ENCODE assay signal across 10 cellular contexts in the genomic region with DNA sequence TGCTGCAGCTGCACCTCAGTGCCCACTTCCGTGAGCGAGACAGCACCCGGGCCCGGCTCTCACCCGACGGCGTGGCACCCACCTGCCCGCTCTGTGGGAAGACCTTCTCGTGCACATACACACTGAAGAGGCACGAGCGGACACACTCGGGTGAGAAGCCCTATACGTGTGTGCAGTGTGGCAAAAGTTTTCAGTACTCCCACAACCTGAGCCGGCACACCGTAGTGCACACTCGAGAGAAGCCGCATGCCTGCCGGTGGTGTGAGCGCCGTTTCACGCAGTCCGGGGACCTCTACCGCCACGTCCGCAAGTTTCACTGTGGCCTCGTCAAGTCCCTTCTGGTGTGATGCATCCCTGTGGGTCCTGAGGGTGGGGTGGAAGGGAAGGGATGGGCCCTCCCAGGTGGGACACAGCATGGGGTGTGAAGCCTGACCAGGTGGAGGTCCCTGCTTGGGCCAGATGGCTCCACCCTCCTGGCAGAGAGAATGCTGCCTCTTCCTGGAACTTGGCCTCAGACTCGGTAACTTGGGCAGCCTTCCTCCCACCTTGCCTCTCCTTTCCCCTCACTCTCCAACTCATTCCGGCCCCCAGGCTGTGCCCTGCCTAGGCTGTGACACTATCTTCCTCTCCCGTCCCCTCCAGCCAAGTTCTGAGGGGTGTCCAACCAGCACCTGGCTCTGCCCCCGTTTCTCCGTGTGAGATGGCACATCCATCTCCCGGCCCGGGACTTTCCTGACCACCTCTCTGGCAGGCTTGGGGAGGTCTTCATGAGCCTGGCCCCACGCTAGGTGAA. TPM values are rescaled to one million over a fixed set of nuclear protein-coding genes. Genes with fewer than 3 reads are reported as not detected.
A peak's percentile ranks its signal among the peaks of the same experiment; 100 is the strongest.
DNase-seq lines count a peak whose midpoint lies in the region; ATAC-seq and TF ChIP-seq lines count a peak whose summit lies in the region.
"Had no signal": no experiment of that assay in that cellular context is flagged by ENCODE, and none has a peak within 500 bp of the region (broad histone marks: within the 10 kb centered on the region; RNA-seq: fewer than 3 reads in every experiment).

No MANE protein-coding gene starts in this region.

- H3K9me3 ChIP-seq in PC-3 (ENCODE audit: low read length), result no peaks in the 10 kb centered on the region
- no peaks in the 10 kb centered on the region for H3K9me3 ChIP-seq in sigmoid colon
- H3K9me3 ChIP-seq: transverse colon had no signal

- ATAC-seq in PC-3 (no peak), HG03196 (IDR thresholded peaks at IDR 0.05; ENCODE audit: unreplicated experiment) (no peak)
- ATAC-seq in effector memory CD8-positive, alpha-beta T cell (replicated peaks), result no peak

- peak overlapping the region; percentile 84 for H3K4me3 Mint-ChIP-seq in activated CD4-positive, alpha-beta T cell treated with anti-CD3 and anti-CD28 coated beads, Interleukin-2, amount 10 ng/mL, durations not matched to agents 7 days and 5 days
- H3K4me3 Mint-ChIP-seq in effector memory CD8-positive, alpha-beta T cell, result peak overlapping the region; percentile 59 to 90

- H3K36me3 ChIP-seq in PC-3 (ENCODE audit: low read depth, low read length), result no peaks in the 10 kb centered on the region
- H3K36me3 ChIP-seq in sigmoid colon, result no peaks in the 10 kb centered on the region
- H3K36me3 ChIP-seq: brain microvascular endothelial cell, transverse colon had no signal

- H3K4me1 ChIP-seq in PC-3 (ENCODE audit: insufficient read depth, low read length) (peaks cover 38% of the 10 kb centered on the region), sigmoid colon (peaks cover 0 to 62% (median 43%) of the 10 kb centered on the region in 4 donors)

- H3K4me2 ChIP-seq in PC-3 (ENCODE audit: low read length), result peak overlapping the region; percentile 98

- H3K36me3 Mint-ChIP-seq in activated CD4-positive, alpha-beta T cell treated with anti-CD3 and anti-CD28 coated beads, Interleukin-2, amount 10 ng/mL, durations not matched to agents 7 days and 5 days (ENCODE audit: low read depth), result no peaks in the 10 kb centered on the region
- peaks cover 16% of the 10 kb centered on the region for H3K36me3 Mint-ChIP-seq in effector memory CD8-positive, alpha-beta T cell (ENCODE audit: insufficient read depth)

- no peaks in the 10 kb centered on the region for H3F3A ChIP-seq in PC-3 (ENCODE audit: low read length, unreplicated experiment)

- WGBS in sigmoid colon, 2 donors, result 93 to 95% methylated on average over 34 of the region's 34 CpGs

- TF ChIP-seq CTCF in PC-3 (conservative IDR thresholded peaks at IDR 0.05; ENCODE audit: low read depth, low read length) (no peak), sigmoid colon (IDR thresholded peaks at IDR 0.05) (no peak)

- no peak for DNase-seq in activated CD4-positive, alpha-beta T cell treated with anti-CD3 and anti-CD28 coated beads, Interleukin-2, amount 10 ng/mL, durations not matched to agents 7 days and 5 days
- no peak for DNase-seq in activated CD4-positive, alpha-beta T cell treated with anti-CD3 and anti-CD28 coated beads, Interleukin-2, amount 50 U/mL, for 1 hour
- DNase-seq in PC-3, result no peak
- no peak for DNase-seq in effector memory CD8-positive, alpha-beta T cell
- DNase-seq in sigmoid colon, result no peak
- no peak for DNase-seq in hepatic stellate cell (ENCODE audit: low spot score)
- DNase-seq in NCI-H187 (lab: John Stamatoyannopoulos, UW), result no peak
- DNase-seq: brain microvascular endothelial cell, transverse colon had no signal

- TF ChIP-seq POLR2A in sigmoid colon (IDR thresholded peaks at IDR 0.05), result no peak

- no peaks in the 10 kb centered on the region for H3K27me3 ChIP-seq in PC-3 (ENCODE audit: low read length)
- H3K27me3 ChIP-seq in sigmoid colon, result no peaks in the 10 kb centered on the region
- H3K27me3 ChIP-seq: brain microvascular endothelial cell, transverse colon had no signal

- peaks cover 18% of the 10 kb centered on the region for H3K79me2 ChIP-seq in PC-3 (ENCODE audit: low read length)

- H3K27ac ChIP-seq in PC-3 (ENCODE audit: low read length), result no peak overlapping the region
- H3K27ac ChIP-seq in sigmoid colon, result peak overlapping the region in 3 of 4 donors; percentile 7 to 100 (median 98)
- H3K27ac ChIP-seq: brain microvascular endothelial cell had no signal

- no peaks in the 10 kb centered on the region for H3K9me3 Mint-ChIP-seq in activated CD4-positive, alpha-beta T cell treated with anti-CD3 and anti-CD28 coated beads, Interleukin-2, amount 10 ng/mL, durations not matched to agents 7 days and 5 days
- H3K9me3 Mint-ChIP-seq in effector memory CD8-positive, alpha-beta T cell, result no peaks in the 10 kb centered on the region

- intact Hi-C loops in PC-3 (cut with micrococcal nuclease) (no loop called here), sigmoid colon (cut with DNase I) (no loop called here)

- no peak for TF ChIP-seq EP300 in sigmoid colon (IDR thresholded peaks at IDR 0.05)

- 0 out of 2 replicates have a peak, but pooled peaks cover 4% of the 10 kb centered on the region for H4K20me1 ChIP-seq in PC-3 (ENCODE audit: low read length)

- peaks cover 6% of the 10 kb centered on the region for H3K27me3 Mint-ChIP-seq in activated CD4-positive, alpha-beta T cell treated with anti-CD3 and anti-CD28 coated beads, Interleukin-2, amount 10 ng/mL, durations not matched to agents 7 days and 5 days
- H3K27me3 Mint-ChIP-seq in effector memory CD8-positive, alpha-beta T cell, result no peaks in the 10 kb centered on the region

- peaks cover 32% of the 10 kb centered on the region for H3K4me1 Mint-ChIP-seq in activated CD4-positive, alpha-beta T cell treated with anti-CD3 and anti-CD28 coated beads, Interleukin-2, amount 10 ng/mL, durations not matched to agents 7 days and 5 days
- H3K4me1 Mint-ChIP-seq in effector memory CD8-positive, alpha-beta T cell (ENCODE audit: low read depth in 2 of 2), result peaks cover 3 to 19% of the 10 kb centered on the region in 2 donors

- no peak overlapping the region for H3K9ac ChIP-seq in PC-3 (ENCODE audit: low read length)

- H2AFZ ChIP-seq in PC-3 (ENCODE audit: low read length), result no peak overlapping the region

- BruUV-seq in PC-3 (replicated peaks; lab: Mats Ljungman, UMichigan), result TSS peak; percentile 28

- POLR2A ChIA-PET in activated CD4-positive, alpha-beta T cell treated with anti-CD3 and anti-CD28 coated beads, Interleukin-2, amount 10 ng/mL, durations not matched to agents 7 days and 5 days (lab: Charles Lee), result no interaction called here
- POLR2A ChIA-PET in PC-3 (lab: Charles Lee; ENCODE audit: unreplicated experiment), result no interaction called here

- no peaks in the 10 kb centered on the region for H3K9me2 ChIP-seq in PC-3 (replicated peaks; ENCODE audit: low read length)

- H3K27ac Mint-ChIP-seq in activated CD4-positive, alpha-beta T cell treated with anti-CD3 and anti-CD28 coated beads, Interleukin-2, amount 10 ng/mL, durations not matched to agents 7 days and 5 days, result no peak overlapping the region
- peak overlapping the region in 1 of 2 donors; percentile 71 for H3K27ac Mint-ChIP-seq in effector memory CD8-positive, alpha-beta T cell

- peak overlapping the region; percentile 77; the same call in 1 of the 2 replicates for H3K4me3 ChIP-seq in PC-3 (ENCODE audit: low read length)
- peak overlapping the region in 1 of 4 donors; percentile 53 for H3K4me3 ChIP-seq in sigmoid colon

- CTCF ChIA-PET in activated CD4-positive, alpha-beta T cell treated with anti-CD3 and anti-CD28 coated beads, Interleukin-2, amount 10 ng/mL, durations not matched to agents 7 days and 5 days (lab: Charles Lee), result interaction anchor here (1.3 to 4.5 kb wide), 5 partner anchors 10 to 50 kb away, joined by 3 to 14 read pairs (median 7); partner anchors contain the start of gene SIVA1
- CTCF ChIA-PET in PC-3 (lab: Charles Lee), result interaction anchor here (0.6 to 1.5 kb wide), 3 partner anchors 24 to 232 kb away, joined by 3 to 13 read pairs (median 8); no protein-coding TSS in a partner anchor

RNA-seq across cellular contexts. Expression of gene ZBTB42, which starts 1.4 kb away (rescaled TPM):
- total RNA-seq in activated CD4-positive, alpha-beta T cell treated with anti-CD3 and anti-CD28 coated beads, Interleukin-2, amount 10 ng/mL, durations not matched to agents 7 days and 5 days, result 1 to 10 TPM; 4.5 to 5.8 TPM
- total RNA-seq in PC-3 (2014; rRNA removed) (9.2 and 11.3 TPM in 2 replicates), sigmoid colon (1 to 10 TPM; 1.5 to 5.3 (median 3.5) TPM)
- polyA plus RNA-seq in sigmoid colon, result 1 to 10 TPM; 4.2 to 5.5 (median 4.6) TPM

RNA-seq across cellular contexts. Expression of gene AKT1, which starts 6.8 kb away (rescaled TPM):
- 100 to 1,000 TPM; 159 to 166 TPM for total RNA-seq in activated CD4-positive, alpha-beta T cell treated with anti-CD3 and anti-CD28 coated beads, Interleukin-2, amount 10 ng/mL, durations not matched to agents 7 days and 5 days
- 196 and 212 TPM in 2 replicates for total RNA-seq in PC-3 (2014; rRNA removed)
- total RNA-seq in sigmoid colon, result 100 to 1,000 TPM; 109 to 180 (median 126) TPM
- polyA plus RNA-seq in sigmoid colon, result 100 to 1,000 TPM in 2 of 3 donors, 10 to 100 TPM in 1; 86.2 to 116 (median 102) TPM

RNA-seq across cellular contexts. Expression of gene SIVA1, which starts 49.4 kb away (rescaled TPM):
- total RNA-seq in activated CD4-positive, alpha-beta T cell treated with anti-CD3 and anti-CD28 coated beads, Interleukin-2, amount 10 ng/mL, durations not matched to agents 7 days and 5 days, result 100 to 1,000 TPM in 1 of 2 experiments, 10 to 100 TPM in 1; 84.7 to 135 TPM
- total RNA-seq in PC-3 (2014; rRNA removed), result 375 and 519 TPM in 2 replicates
- 100 to 1,000 TPM; 235 to 512 (median 367) TPM for total RNA-seq in sigmoid colon
- polyA plus RNA-seq in sigmoid colon, result 100 to 1,000 TPM; 124 to 227 (median 200) TPM
